ENCODE assay signal across 17 cellular contexts in the genomic region with DNA sequence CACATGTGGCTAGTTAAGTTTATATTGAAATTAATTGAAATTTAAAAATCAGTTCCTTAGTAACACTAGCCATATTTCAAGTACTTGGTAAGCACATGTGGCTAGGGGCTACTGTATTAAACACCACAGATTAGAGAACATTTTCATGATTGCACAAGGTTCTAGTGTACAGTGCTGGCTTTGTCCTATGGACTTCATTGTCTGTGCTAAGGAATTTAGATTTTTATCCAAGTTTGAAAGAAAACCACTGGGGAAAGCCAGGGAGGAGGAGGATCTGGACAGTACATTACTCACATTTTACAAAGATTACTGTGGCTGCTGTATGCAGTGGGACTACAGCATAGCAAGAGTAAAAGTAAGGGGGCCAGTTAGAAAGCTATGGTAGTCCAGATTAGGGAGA. TPM values are rescaled to one million over a fixed set of nuclear protein-coding genes. Genes with fewer than 3 reads are reported as not detected.
DNase-seq lines count a peak whose midpoint lies in the region; ATAC-seq, FAIRE-seq and TF ChIP-seq lines count a peak whose summit lies in the region.
"Had no signal": no experiment of that assay in that cellular context is flagged by ENCODE, and none has a peak within 500 bp of the region (broad histone marks: within the 10 kb centered on the region; RNA-seq: fewer than 3 reads in every experiment).

No MANE protein-coding gene starts in this region.

- no peaks in the 10 kb centered on the region for H3K27me3 ChIP-seq in SK-N-SH (ENCODE audit: insufficient read depth)
- peaks cover 2% of the 10 kb centered on the region for H3K27me3 ChIP-seq in foreskin keratinocyte

- no peak for TF ChIP-seq EP300 in SK-N-SH (IDR thresholded peaks at IDR 0.05; ENCODE audit: borderline replicate concordance in 1 of 2, low read depth in 1 of 2, low read length in 1 of 2)

- peaks cover 34% of the 10 kb centered on the region; the same call in 1 of the 2 replicates for H3K79me2 ChIP-seq in SK-N-SH (ENCODE audit: insufficient read depth)

- H3K4me1 ChIP-seq in SK-N-SH (ENCODE audit: control insufficient read depth in 1 of 2, insufficient read depth in 2 of 2, low read depth in 1 of 2, low read length in 1 of 2) (peaks cover 0 to 10% of the 10 kb centered on the region in 2 experiments; a peak in 2 of 4 replicates), foreskin keratinocyte (no peaks in the 10 kb centered on the region)

- H3F3A ChIP-seq in SK-N-SH (replicated peaks; ENCODE audit: insufficient read depth) = no peaks in the 10 kb centered on the region

- no peaks in the 10 kb centered on the region for H3K9me2 ChIP-seq in SK-N-SH

- DNase-seq in SK-N-SH (no peak), astrocyte of the hippocampus (ENCODE audit: low read depth, low spot score) (peak; percentile 58), fibroblast of pulmonary artery (ENCODE audit: low read depth) (peak; percentile 74), skeletal muscle cell (ENCODE audit: low read depth) (peak; percentile 28), foreskin keratinocyte (no peak), RCC 7860 (ENCODE audit: low spot score) (no peak), RKO (ENCODE audit: low spot score) (no peak)
- DNase-seq: H9, NCI-H1436, NCI-H2029, NCI-H2171 treated with DMSO at 0.1 percent for 48 hours, NCI-H524, PC-9 had no signal

- POLR2A ChIA-PET in SK-N-SH (lab: Yijun Ruan, JAX) = no interaction called here

- H3K36me3 ChIP-seq in SK-N-SH (replicated peaks in 1 of 2; ENCODE audit: control insufficient read depth in 1 of 2, insufficient read depth in 2 of 2, low read length in 1 of 2) = peaks cover 32 to 41% of the 10 kb centered on the region in 2 experiments

- no peak overlapping the region for H3K4me2 ChIP-seq in SK-N-SH
- H3K4me2 ChIP-seq: KMS-11, PC-9 had no signal

- H4K20me1 ChIP-seq in SK-N-SH (ENCODE audit: insufficient read depth) = no peaks in the 10 kb centered on the region

- TF ChIP-seq CTCF in SK-N-SH (IDR thresholded peaks at IDR 0.05) (no peak), fibroblast of pulmonary artery (IDR thresholded peaks at IDR 0.05; ENCODE audit: low read length, missing control alignments) (no peak), foreskin keratinocyte (conservative IDR thresholded peaks at IDR 0.05) (no peak)

- ATAC-seq in SK-N-SH treated with all-trans-retinoic acid at 6 μM for 48 hours (no peak), foreskin keratinocyte (no peak)

- H3K9me3 ChIP-seq in SK-N-SH = no peaks in the 10 kb centered on the region

- TF ChIP-seq RAD21 in SK-N-SH (IDR thresholded peaks at IDR 0.05; ENCODE audit: low read length) = no peak

- FAIRE-seq in RCC 7860 (lab: Jason Lieb, UNC) = no peak
- FAIRE-seq: GM19239 had no signal

- H3K27ac ChIP-seq in SK-N-SH (ENCODE audit: low read depth in 2 of 2, low read length in 1 of 2) (no peak overlapping the region), foreskin keratinocyte (no peak overlapping the region)
- H3K27ac ChIP-seq: 22Rv1, KMS-11, PC-9 had no signal

- CTCF ChIA-PET in SK-N-SH (lab: Yijun Ruan, JAX) = interaction anchor here (0.7 kb wide), 1 partner anchor 306 kb away, joined by 3 read pairs; no protein-coding TSS in a partner anchor

- H2AFZ ChIP-seq in SK-N-SH (ENCODE audit: low read depth) = no peak overlapping the region
- H2AFZ ChIP-seq: PC-9 had no signal

- H3K9ac ChIP-seq in SK-N-SH = no peak overlapping the region
- H3K9ac ChIP-seq: KMS-11 had no signal

- no peak overlapping the region for H3K4me3 ChIP-seq in SK-N-SH (ENCODE audit: low read depth in 2 of 2, low read length in 1 of 2)
- no peak overlapping the region for H3K4me3 ChIP-seq in fibroblast of pulmonary artery (replicated peaks; ENCODE audit: low read depth, low read length)
- H3K4me3 ChIP-seq in skeletal muscle cell (ENCODE audit: low read depth, low read length) = no peak overlapping the region
- H3K4me3 ChIP-seq: PC-9 had no signal

TF ChIP-seq in SK-N-SH treated with all-trans-retinoic acid at 6 μM for 48 hours, 23 proteins besides CTCF, POLR2A, EP300 and RAD21:
- TF ChIP-seq, protein P1, sequence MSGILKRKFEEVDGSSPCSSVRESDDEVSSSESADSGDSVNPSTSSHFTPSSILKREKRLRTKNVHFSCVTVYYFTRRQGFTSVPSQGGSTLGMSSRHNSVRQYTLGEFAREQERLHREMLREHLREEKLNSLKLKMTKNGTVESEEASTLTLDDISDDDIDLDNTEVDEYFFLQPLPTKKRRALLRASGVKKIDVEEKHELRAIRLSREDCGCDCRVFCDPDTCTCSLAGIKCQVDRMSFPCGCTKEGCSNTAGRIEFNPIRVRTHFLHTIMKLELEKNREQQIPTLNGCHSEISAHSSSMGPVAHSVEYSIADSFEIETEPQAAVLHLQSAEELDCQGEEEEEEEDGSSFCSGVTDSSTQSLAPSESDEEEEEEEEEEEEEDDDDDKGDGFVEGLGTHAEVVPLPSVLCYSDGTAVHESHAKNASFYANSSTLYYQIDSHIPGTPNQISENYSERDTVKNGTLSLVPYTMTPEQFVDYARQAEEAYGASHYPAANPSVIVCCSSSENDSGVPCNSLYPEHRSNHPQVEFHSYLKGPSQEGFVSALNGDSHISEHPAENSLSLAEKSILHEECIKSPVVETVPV (CRISPR knock-in tag; IDR thresholded peaks at IDR 0.05) = no peak
- TF ChIP-seq RARB (CRISPR knock-in tag; IDR thresholded peaks at IDR 0.05) (no peak), ZC3H10 (CRISPR knock-in tag; IDR thresholded peaks at IDR 0.05) (no peak), ARNTL (CRISPR knock-in tag; IDR thresholded peaks at IDR 0.05; ENCODE audit: borderline replicate concordance, low read depth) (no peak), CSDC2 (CRISPR knock-in tag; IDR thresholded peaks at IDR 0.05) (no peak), ESRRG (CRISPR knock-in tag; IDR thresholded peaks at IDR 0.05) (peak; percentile 6; the same call in 1 of the 2 replicates), ZNF70 (CRISPR knock-in tag; IDR thresholded peaks at IDR 0.05) (no peak), ZFP30 (CRISPR knock-in tag; IDR thresholded peaks at IDR 0.05) (no peak)

TF ChIP-seq in SK-N-SH, 30 proteins besides CTCF, POLR2A, EP300 and RAD21:
- TF ChIP-seq JUND (IDR thresholded peaks at IDR 0.05) = no peak
- no peak for TF ChIP-seq GABPA (IDR thresholded peaks at IDR 0.05; ENCODE audit: low read depth)
- TF ChIP-seq NFIC (IDR thresholded peaks at IDR 0.05; ENCODE audit: borderline replicate concordance) = no peak
- TF ChIP-seq YY1 (IDR thresholded peaks at IDR 0.05; ENCODE audit: low read depth) = no peak
- TF ChIP-seq GATA2 (CRISPR knock-in tag; IDR thresholded peaks at IDR 0.05) = no peak
- no peak for TF ChIP-seq MEF2A (IDR thresholded peaks at IDR 0.05; ENCODE audit: borderline replicate concordance, low read depth)
- no peak for TF ChIP-seq FOXM1 (IDR thresholded peaks at IDR 0.05; ENCODE audit: low read depth)
- TF ChIP-seq EZH2phosphoT487 (IDR thresholded peaks at IDR 0.05; ENCODE audit: borderline replicate concordance, low read depth) = no peak
- TF ChIP-seq, protein P2, sequence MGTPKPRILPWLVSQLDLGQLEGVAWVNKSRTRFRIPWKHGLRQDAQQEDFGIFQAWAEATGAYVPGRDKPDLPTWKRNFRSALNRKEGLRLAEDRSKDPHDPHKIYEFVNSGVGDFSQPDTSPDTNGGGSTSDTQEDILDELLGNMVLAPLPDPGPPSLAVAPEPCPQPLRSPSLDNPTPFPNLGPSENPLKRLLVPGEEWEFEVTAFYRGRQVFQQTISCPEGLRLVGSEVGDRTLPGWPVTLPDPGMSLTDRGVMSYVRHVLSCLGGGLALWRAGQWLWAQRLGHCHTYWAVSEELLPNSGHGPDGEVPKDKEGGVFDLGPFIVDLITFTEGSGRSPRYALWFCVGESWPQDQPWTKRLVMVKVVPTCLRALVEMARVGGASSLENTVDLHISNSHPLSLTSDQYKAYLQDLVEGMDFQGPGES (IDR thresholded peaks at IDR 0.05; ENCODE audit: low read depth, low read length) = no peak
- TF ChIP-seq RCOR1 (IDR thresholded peaks at IDR 0.05; ENCODE audit: low read length) = no peak
- no peak for TF ChIP-seq MXI1 (IDR thresholded peaks at IDR 0.05; ENCODE audit: low read depth, low read length)
- TF ChIP-seq, protein P3, sequence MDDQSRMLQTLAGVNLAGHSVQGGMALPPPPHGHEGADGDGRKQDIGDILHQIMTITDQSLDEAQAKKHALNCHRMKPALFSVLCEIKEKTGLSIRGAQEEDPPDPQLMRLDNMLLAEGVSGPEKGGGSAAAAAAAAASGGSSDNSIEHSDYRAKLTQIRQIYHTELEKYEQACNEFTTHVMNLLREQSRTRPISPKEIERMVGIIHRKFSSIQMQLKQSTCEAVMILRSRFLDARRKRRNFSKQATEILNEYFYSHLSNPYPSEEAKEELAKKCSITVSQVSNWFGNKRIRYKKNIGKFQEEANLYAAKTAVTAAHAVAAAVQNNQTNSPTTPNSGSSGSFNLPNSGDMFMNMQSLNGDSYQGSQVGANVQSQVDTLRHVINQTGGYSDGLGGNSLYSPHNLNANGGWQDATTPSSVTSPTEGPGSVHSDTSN (IDR thresholded peaks at IDR 0.05) = no peak
- no peak for TF ChIP-seq TCF12 (IDR thresholded peaks at IDR 0.05)
- no peak for TF ChIP-seq NRF1 (IDR thresholded peaks at IDR 0.05; ENCODE audit: low read depth, low read length)
- no peak for TF ChIP-seq ELF1 (IDR thresholded peaks at IDR 0.05)
- TF ChIP-seq, protein P4, sequence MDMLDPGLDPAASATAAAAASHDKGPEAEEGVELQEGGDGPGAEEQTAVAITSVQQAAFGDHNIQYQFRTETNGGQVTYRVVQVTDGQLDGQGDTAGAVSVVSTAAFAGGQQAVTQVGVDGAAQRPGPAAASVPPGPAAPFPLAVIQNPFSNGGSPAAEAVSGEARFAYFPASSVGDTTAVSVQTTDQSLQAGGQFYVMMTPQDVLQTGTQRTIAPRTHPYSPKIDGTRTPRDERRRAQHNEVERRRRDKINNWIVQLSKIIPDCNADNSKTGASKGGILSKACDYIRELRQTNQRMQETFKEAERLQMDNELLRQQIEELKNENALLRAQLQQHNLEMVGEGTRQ (IDR thresholded peaks at IDR 0.05; ENCODE audit: borderline replicate concordance, low read depth, low read length) = no peak
- no peak for TF ChIP-seq FOXJ3 (CRISPR knock-in tag; IDR thresholded peaks at IDR 0.05)

RNA-seq across cellular contexts. Expression of a gene that starts 13.9 kb away (rescaled TPM):
- polyA plus RNA-seq in SK-N-SH (2012; rRNA removed) (25.0 and 31.6 TPM in 2 replicates), foreskin keratinocyte (0.76 and 1.3 TPM in 2 replicates)
- 22.4 and 29.1 TPM in 2 replicates for polyA plus RNA-seq in SK-N-SH (2012; cell fraction: cytosol; rRNA removed)
- polyA plus RNA-seq in SK-N-SH (2012; cell fraction: nucleus; rRNA removed) = 29.5 and 40.9 TPM in 2 replicates
- 1.3 and 1.7 TPM in 2 replicates for total RNA-seq in foreskin keratinocyte

Comparison
In these comparisons a context has a peak if more than half of its experiments do, and no peak if none do; other contexts are left out.
1. DNase-seq: peak in astrocyte of the hippocampus (single experiment), fibroblast of pulmonary artery (single experiment) and skeletal muscle cell (single experiment); none in SK-N-SH (single experiment), foreskin keratinocyte (0 of 2), RCC 7860 (single experiment) and RKO (single experiment).